ENCODE assay signal across 8 cellular contexts in genomic region chr1:1777950-1778826, GRCh38. TPM values are rescaled to one million over a fixed set of nuclear protein-coding genes. Genes with fewer than 3 reads are reported as not detected.
DNase-seq lines count a peak whose midpoint lies in the region; ATAC-seq and TF ChIP-seq lines count a peak whose summit lies in the region.

A gene with protein sequence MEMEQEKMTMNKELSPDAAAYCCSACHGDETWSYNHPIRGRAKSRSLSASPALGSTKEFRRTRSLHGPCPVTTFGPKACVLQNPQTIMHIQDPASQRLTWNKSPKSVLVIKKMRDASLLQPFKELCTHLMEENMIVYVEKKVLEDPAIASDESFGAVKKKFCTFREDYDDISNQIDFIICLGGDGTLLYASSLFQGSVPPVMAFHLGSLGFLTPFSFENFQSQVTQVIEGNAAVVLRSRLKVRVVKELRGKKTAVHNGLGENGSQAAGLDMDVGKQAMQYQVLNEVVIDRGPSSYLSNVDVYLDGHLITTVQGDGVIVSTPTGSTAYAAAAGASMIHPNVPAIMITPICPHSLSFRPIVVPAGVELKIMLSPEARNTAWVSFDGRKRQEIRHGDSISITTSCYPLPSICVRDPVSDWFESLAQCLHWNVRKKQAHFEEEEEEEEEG (minus strand): TSS chr1:1778470. CDS start chr1:1765406, 13,064 bp downstream.

- H3K27ac ChIP-seq in osteoblast (ENCODE audit: low read depth, low read length) (peak within 1 kb of the TSS; percentile 82), temporal lobe (ENCODE audit: low read depth, low read length) (peak within 1 kb of the TSS; percentile 72)

- peak within 1 kb of the TSS; percentile 90 for H3K4me3 ChIP-seq in osteoblast (ENCODE audit: insufficient read depth, low read length)

- no peaks in the 10 kb centered on the region for H3K27me3 Mint-ChIP-seq in activated naive CD4-positive, alpha-beta T cell treated with anti-CD3 and anti-CD28 coated beads for 36 hours (ENCODE audit: low read depth)

- TF ChIP-seq CTCF in osteoblast (IDR thresholded peaks at IDR 0.05; ENCODE audit: extremely low read depth, low read depth, low read length), result no peak

- ATAC-seq in GM19395 (IDR thresholded peaks at IDR 0.05; ENCODE audit: unreplicated experiment) (peak; percentile 32), HG03558 (IDR thresholded peaks at IDR 0.05; ENCODE audit: extremely low read depth, unreplicated experiment) (peak; percentile 17)

- peak within 1 kb of the TSS; percentile 81 for H3K27ac Mint-ChIP-seq in activated naive CD4-positive, alpha-beta T cell treated with anti-CD3 and anti-CD28 coated beads for 36 hours

- peak within 1 kb of the TSS; percentile 82 for H3K4me3 Mint-ChIP-seq in activated naive CD4-positive, alpha-beta T cell treated with anti-CD3 and anti-CD28 coated beads for 36 hours

- no peaks in the 10 kb centered on the region for H3K9me3 ChIP-seq in osteoblast (ENCODE audit: low read depth, low read length)

- peaks cover 63% of the 10 kb centered on the region for H3K4me1 Mint-ChIP-seq in activated naive CD4-positive, alpha-beta T cell treated with anti-CD3 and anti-CD28 coated beads for 36 hours (ENCODE audit: low read depth)

- peaks cover 47% of the 10 kb centered on the region for H3K79me2 ChIP-seq in osteoblast (ENCODE audit: insufficient read depth, low read length)

- H2AFZ ChIP-seq in osteoblast (ENCODE audit: low read length), result peak within 1 kb of the TSS; percentile 13

- H3K4me1 ChIP-seq in osteoblast (ENCODE audit: insufficient read depth, low read length), result peaks cover 52% of the 10 kb centered on the region

- intact Hi-C loops in activated naive CD4-positive, alpha-beta T cell treated with anti-CD3 and anti-CD28 coated beads for 36 hours (cut with micrococcal nuclease), result loop anchor here (1.0 kb wide), 1 partner anchor 113 kb away; the partner anchor contains the start of gene GNB1

- H4K20me1 ChIP-seq in osteoblast (ENCODE audit: insufficient read depth, low read length), result peaks cover 32% of the 10 kb centered on the region

- no peaks in the 10 kb centered on the region for H3K9me3 Mint-ChIP-seq in activated naive CD4-positive, alpha-beta T cell treated with anti-CD3 and anti-CD28 coated beads for 36 hours

- H3K36me3 ChIP-seq in osteoblast (ENCODE audit: insufficient read depth, low read length), result no peaks in the 10 kb centered on the region

- peaks cover 8% of the 10 kb centered on the region for H3K36me3 Mint-ChIP-seq in activated naive CD4-positive, alpha-beta T cell treated with anti-CD3 and anti-CD28 coated beads for 36 hours (ENCODE audit: low read depth)

- DNase-seq in COLO829 (ENCODE audit: low spot score), result peak; percentile 53
- peak; percentile 20 to 40 for DNase-seq in SHP77 (lab: John Stamatoyannopoulos, UW)
- DNase-seq in activated naive CD4-positive, alpha-beta T cell treated with anti-CD3 and anti-CD28 coated beads for 36 hours, result peak; percentile 52
- DNase-seq in glomerular endothelial cell (ENCODE audit: extremely low read depth, low read depth, low spot score), result no peak
- DNase-seq in osteoblast (ENCODE audit: insufficient read length, low spot score, missing footprints), result peak; percentile 99

- no peaks in the 10 kb centered on the region for H3K27me3 ChIP-seq in osteoblast (ENCODE audit: insufficient read depth, low read length)

- CTCF ChIA-PET in activated naive CD4-positive, alpha-beta T cell treated with anti-CD3 and anti-CD28 coated beads for 36 hours (lab: Charles Lee), result interaction anchor here (1.5 to 1.7 kb wide), 2 partner anchors 128 kb away, joined by 7 to 13 read pairs; no protein-coding TSS in a partner anchor

- peak within 1 kb of the TSS; percentile 88 for H3K4me2 ChIP-seq in osteoblast (ENCODE audit: insufficient read depth, low read length)

RNA-seq across cellular contexts. Expression of the gene that starts here (rescaled TPM):
- total RNA-seq in activated naive CD4-positive, alpha-beta T cell treated with anti-CD3 and anti-CD28 coated beads for 36 hours, result 10 to 100 TPM; 42.1 to 43.6 TPM
- total RNA-seq in glomerular endothelial cell (91.0 and 134 TPM in 2 replicates), osteoblast (43.9 and 45.6 TPM in 2 replicates), temporal lobe (25.1 TPM)
